Comparison of ENCODE assay signal across 14 cellular contexts in genomic region chr6:25703005-25703404, GRCh38.
"Had no signal": no experiment of that assay in that cellular context is flagged by ENCODE, and none has a peak within 500 bp of the region (broad histone marks: within the 10 kb centered on the region; RNA-seq: fewer than 3 reads in every experiment).

No MANE protein-coding gene starts in this region.

- ATAC-seq: activated naive CD8-positive, alpha-beta T cell treated with anti-CD3 and anti-CD28 coated beads, Interleukin-2, amount 50 U/mL, for 24 hours; effector memory CD8-positive, alpha-beta T cell; left ventricle myocardium superior; stimulated activated naive B cell treated with anti-CD40 and anti-IgM and Interleukin-4, amounts not matched to agents 10 μg/mL and 1 μg/mL and 100 μg/mL, for 72 hours had no signal

- DNase-seq: activated CD4-positive, CD25-positive, alpha-beta regulatory T cell treated with anti-CD3 and anti-CD28 coated beads, Interleukin-2, amount 50 U/mL, for 72 hours; activated CD8-positive, alpha-beta memory T cell treated with anti-CD3 and anti-CD28 coated beads for 24 hours; activated CD8-positive, alpha-beta memory T cell treated with anti-CD3 and anti-CD28 coated beads, Interleukin-2, amount 50 U/mL, for 48 hours; activated effector memory CD4-positive, alpha-beta T cell treated with Interleukin-2 at 50 U/mL for 16 hours; activated naive CD4-positive, alpha-beta T cell treated with anti-CD3 and anti-CD28 coated beads, Interleukin-2, amount 10 ng/mL, durations not matched to agents 7 days and 5 days; activated naive CD8-positive, alpha-beta T cell treated with anti-CD3 and anti-CD28 coated beads, Interleukin-2, amount 50 U/mL, for 24 hours; activated T-cell treated with anti-CD3 and anti-CD28 coated beads, Interleukin-2, amount 50 U/mL, for 48 hours; anterior cingulate cortex; caudate nucleus; effector memory CD8-positive, alpha-beta T cell; left ventricle myocardium superior; occipital lobe; stimulated activated naive B cell treated with anti-CD40 and anti-IgM and Interleukin-4, amounts not matched to agents 10 μg/mL and 1 μg/mL and 100 μg/mL, for 72 hours; upper lobe of left lung had no signal
